Comparison of ENCODE assay signal across 11 cellular contexts in the genomic region with DNA sequence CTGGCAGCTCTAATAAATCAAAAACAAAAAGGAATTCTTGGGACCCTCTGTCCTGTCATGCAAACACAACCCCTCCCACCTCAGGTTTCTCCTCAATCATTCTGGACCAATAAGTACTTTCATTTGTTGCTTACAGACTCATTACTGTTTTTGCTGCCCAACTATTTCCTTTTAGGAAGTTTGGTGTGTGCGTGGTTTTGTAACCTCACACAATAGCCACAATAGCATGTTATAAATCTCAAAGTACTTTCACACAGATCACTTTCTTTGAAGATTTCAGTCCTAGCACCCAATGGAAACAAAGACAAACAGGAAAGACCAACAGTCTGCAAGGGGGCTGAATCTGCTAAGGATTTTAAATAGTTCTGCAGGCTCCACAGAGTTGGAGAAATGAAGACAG. TPM values are rescaled to one million over a fixed set of nuclear protein-coding genes. Genes with fewer than 3 reads are reported as not detected.
A peak's percentile ranks its signal among the peaks of the same experiment; 100 is the strongest.
DNase-seq lines count a peak whose midpoint lies in the region; ATAC-seq and TF ChIP-seq lines count a peak whose summit lies in the region.
"Had no signal": no experiment of that assay in that cellular context is flagged by ENCODE, and none has a peak within 500 bp of the region (broad histone marks: within the 10 kb centered on the region; RNA-seq: fewer than 3 reads in every experiment).

No MANE protein-coding gene starts in this region.

- peak overlapping the region; percentile 92 for H3K4me2 ChIP-seq in Loucy (ENCODE audit: low read depth, low read length, poor library complexity, severe bottlenecking)

- H3K4me3 ChIP-seq in Loucy (ENCODE audit: low read length, poor library complexity, severe bottlenecking), result peak overlapping the region; percentile 85
- H3K4me3 ChIP-seq in breast epithelium, result no peak overlapping the region
- H3K4me3 ChIP-seq: ovary, SJCRH30 had no signal

- no peak for TF ChIP-seq POLR2A in breast epithelium (IDR thresholded peaks at IDR 0.05)

- H2AFZ ChIP-seq in Loucy (ENCODE audit: low read length), result no peak overlapping the region

- no peaks in the 10 kb centered on the region for H3K9me3 Mint-ChIP-seq in CD4-positive, alpha-beta T cell

- no peak overlapping the region for H3K27ac ChIP-seq in CD4-positive, alpha-beta T cell (ENCODE audit: low read depth, low read length)
- peak overlapping the region; percentile 64 to 73 for H3K27ac ChIP-seq in breast epithelium
- H3K27ac ChIP-seq: ovary, SJCRH30 had no signal

- intact Hi-C loops in CD4-positive, alpha-beta T cell (cut with DNase I, micrococcal nuclease), result no loop called here
- intact Hi-C loops in breast epithelium (cut with DNase I; ENCODE audit: low total_unique reads), result no loop called here

- H3K4me1 ChIP-seq in Loucy (ENCODE audit: insufficient read depth, low read length, poor library complexity, severe bottlenecking), result peaks cover 51% of the 10 kb centered on the region
- no peaks in the 10 kb centered on the region for H3K4me1 ChIP-seq in breast epithelium

- H3K4me1 Mint-ChIP-seq in CD4-positive, alpha-beta T cell (ENCODE audit: low read depth), result peaks cover 77% of the 10 kb centered on the region

- H3K79me2 ChIP-seq in Loucy (ENCODE audit: insufficient read depth, low read length), result peaks cover 88% of the 10 kb centered on the region

- no peaks in the 10 kb centered on the region for H3F3A ChIP-seq in Loucy (ENCODE audit: low read depth)

- H4K20me1 ChIP-seq in Loucy (ENCODE audit: insufficient read depth, low read length, poor library complexity, severe bottlenecking), result peaks cover 90% of the 10 kb centered on the region

- no peaks in the 10 kb centered on the region for H3K9me2 ChIP-seq in Loucy (replicated peaks; ENCODE audit: low read depth, low read length)

- H3K27me3 ChIP-seq in CD4-positive, alpha-beta T cell (ENCODE audit: control insufficient read depth, insufficient read depth, low read length), result no peaks in the 10 kb centered on the region
- H3K27me3 ChIP-seq in Loucy (ENCODE audit: insufficient read depth, low read length, poor library complexity, severe bottlenecking) (no peaks in the 10 kb centered on the region), breast epithelium (no peaks in the 10 kb centered on the region)
- H3K27me3 ChIP-seq: ovary, SJCRH30 had no signal

- no peak overlapping the region for H3K9ac ChIP-seq in Loucy (ENCODE audit: low read depth, low read length, poor library complexity, severe bottlenecking)

- no peak for ATAC-seq in CD4-positive, alpha-beta T cell (ENCODE audit: poor library complexity)
- ATAC-seq in HG02885 (IDR thresholded peaks at IDR 0.05; ENCODE audit: poor library complexity, unreplicated experiment), result no peak
- ATAC-seq in GM18511 (IDR thresholded peaks at IDR 0.05; ENCODE audit: unreplicated experiment), result no peak

- H3K9me3 ChIP-seq in CD4-positive, alpha-beta T cell (ENCODE audit: control insufficient read depth, low read length), result no peaks in the 10 kb centered on the region
- H3K9me3 ChIP-seq in Loucy (ENCODE audit: insufficient read depth, low read depth, low read length) (no peaks in the 10 kb centered on the region), breast epithelium (no peaks in the 10 kb centered on the region)
- H3K9me3 ChIP-seq: ovary, SJCRH30 had no signal

- no peak for DNase-seq in CD4-positive, alpha-beta T cell
- no peak for DNase-seq in breast epithelium (ENCODE audit: low spot score in 2 of 2)
- peak; percentile 36 for DNase-seq in myocyte (ENCODE audit: low read depth)
- no peak for DNase-seq in GM03348 (ENCODE audit: low spot score)
- no peak for DNase-seq in ACHN
- DNase-seq: cerebellar nuclear complex, ovary, SJCRH30 had no signal

- in situ Hi-C loops in ACHN (cut with HindIII; ENCODE audit: low pct_ligation_motif_present, low pct_unique_long_range_greater_than_20kb, low sequenced_read_pairs), result no loop called here

- no peaks in the 10 kb centered on the region for H3K36me3 ChIP-seq in Loucy (ENCODE audit: insufficient read depth, low read length)
- no peaks in the 10 kb centered on the region for H3K36me3 ChIP-seq in breast epithelium
- H3K36me3 ChIP-seq: ovary had no signal

- POLR2A ChIA-PET in CD4-positive, alpha-beta T cell (lab: Charles Lee), result no interaction called here

- no peak for TF ChIP-seq CTCF in CD4-positive, alpha-beta T cell (IDR thresholded peaks at IDR 0.05)
- TF ChIP-seq CTCF in Loucy (conservative IDR thresholded peaks at IDR 0.05; ENCODE audit: low read length), result no peak
- TF ChIP-seq CTCF in breast epithelium (IDR thresholded peaks at IDR 0.05), result no peak

- H3K4me3 Mint-ChIP-seq in CD4-positive, alpha-beta T cell, result peak overlapping the region; percentile 93

- CTCF ChIA-PET in CD4-positive, alpha-beta T cell (lab: Charles Lee), result interaction anchor here (1.1 kb wide), 1 partner anchor 353 kb away, joined by 3 read pairs; no protein-coding TSS in a partner anchor

- no peaks in the 10 kb centered on the region for H3K27me3 Mint-ChIP-seq in CD4-positive, alpha-beta T cell

- H3K27ac Mint-ChIP-seq in CD4-positive, alpha-beta T cell, result peak overlapping the region; percentile 73

- peaks cover 11% of the 10 kb centered on the region for H3K36me3 Mint-ChIP-seq in CD4-positive, alpha-beta T cell (ENCODE audit: low read depth)

RNA-seq across cellular contexts. Expression of a gene that starts 4.4 kb away (rescaled TPM):
- 10 to 100 TPM; 10.4 to 11.5 TPM for total RNA-seq in CD4-positive, alpha-beta T cell
- total RNA-seq in breast epithelium (10 to 100 TPM; 24.6 to 55.7 (median 30.4) TPM), myocyte (66.6 and 68.6 TPM in 2 replicates)
- polyA plus RNA-seq in myocyte (2012), result 107 TPM

RNA-seq across cellular contexts. Expression of a gene that starts 4.5 kb away (rescaled TPM):
- 10 to 100 TPM; 11.4 to 12.8 TPM for total RNA-seq in CD4-positive, alpha-beta T cell
- total RNA-seq in breast epithelium, result 10 to 100 TPM; 16.7 to 21.8 (median 18.9) TPM
- total RNA-seq in myocyte, result 45.2 and 46.7 TPM in 2 replicates
- polyA plus RNA-seq in myocyte (2012), result 72.4 TPM

RNA-seq across cellular contexts. Expression of a gene that starts 35.8 kb away (rescaled TPM):
- total RNA-seq in CD4-positive, alpha-beta T cell, result 1 to 10 TPM; 1.3 to 1.5 TPM
- total RNA-seq in breast epithelium (1 to 10 TPM; 1.1 to 3.8 (median 2.9) TPM), myocyte (0.31 and 1.0 TPM in 2 replicates)
- polyA plus RNA-seq in myocyte (2012), result 0.15 TPM
